Comparison of ENCODE assay signal across 1 cellular context in the genomic region with DNA sequence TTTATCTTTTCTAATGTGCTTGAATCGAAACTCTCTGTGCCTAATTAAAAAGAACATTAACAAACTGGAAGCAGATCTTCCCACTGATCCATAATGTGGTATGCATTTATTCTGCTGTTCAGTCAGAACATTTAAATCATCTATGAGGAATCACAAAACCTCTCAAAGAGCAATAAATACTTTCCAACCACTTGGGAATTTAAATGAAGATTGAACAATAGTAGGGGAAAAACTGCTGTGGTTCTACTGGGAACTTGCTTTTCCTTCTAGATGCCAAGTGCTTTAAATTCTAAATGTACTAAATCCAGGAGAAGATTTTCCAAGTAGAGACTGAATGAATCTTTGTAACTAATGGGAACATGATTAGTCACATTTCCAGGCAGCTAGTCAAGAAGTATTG.
TF ChIP-seq lines count a peak whose summit lies in the region.

No MANE protein-coding gene starts in this region.

TF ChIP-seq in H1, 55 proteins besides CTCF, POLR2A, EP300 and RAD21 (continued from another document):
- TF ChIP-seq, protein P1, sequence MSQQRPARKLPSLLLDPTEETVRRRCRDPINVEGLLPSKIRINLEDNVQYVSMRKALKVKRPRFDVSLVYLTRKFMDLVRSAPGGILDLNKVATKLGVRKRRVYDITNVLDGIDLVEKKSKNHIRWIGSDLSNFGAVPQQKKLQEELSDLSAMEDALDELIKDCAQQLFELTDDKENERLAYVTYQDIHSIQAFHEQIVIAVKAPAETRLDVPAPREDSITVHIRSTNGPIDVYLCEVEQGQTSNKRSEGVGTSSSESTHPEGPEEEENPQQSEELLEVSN (IDR thresholded peaks at IDR 0.05), result no peak
- no peak for TF ChIP-seq GABPA (IDR thresholded peaks at IDR 0.05; ENCODE audit: borderline replicate concordance, insufficient read depth, low read length)
- no peak for TF ChIP-seq KDM4A (IDR thresholded peaks at IDR 0.05; ENCODE audit: low read depth, low read length, severe bottlenecking)
- TF ChIP-seq SAP30 (IDR thresholded peaks at IDR 0.05; ENCODE audit: insufficient read depth, insufficient replicate concordance, low read length), result no peak
- no peak for TF ChIP-seq POU5F1 (IDR thresholded peaks at IDR 0.05; ENCODE audit: low read depth, low read length)
- TF ChIP-seq, protein P2, sequence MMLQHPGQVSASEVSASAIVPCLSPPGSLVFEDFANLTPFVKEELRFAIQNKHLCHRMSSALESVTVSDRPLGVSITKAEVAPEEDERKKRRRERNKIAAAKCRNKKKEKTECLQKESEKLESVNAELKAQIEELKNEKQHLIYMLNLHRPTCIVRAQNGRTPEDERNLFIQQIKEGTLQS (IDR thresholded peaks at IDR 0.05; ENCODE audit: insufficient read depth, low read depth, low read length), result no peak
- TF ChIP-seq RFX5 (IDR thresholded peaks at IDR 0.05; ENCODE audit: borderline replicate concordance, low read depth, low read length), result no peak
- TF ChIP-seq YY1 (IDR thresholded peaks at IDR 0.05; ENCODE audit: low read depth, low read length), result no peak
- no peak for TF ChIP-seq SIN3A (conservative IDR thresholded peaks at IDR 0.05 in 1 of 2, IDR thresholded peaks at IDR 0.05 in 1 of 2; ENCODE audit: low read depth in 1 of 2, low read length in 2 of 2)
- TF ChIP-seq TAF7 (optimal IDR thresholded peaks at IDR 0.05; ENCODE audit: borderline replicate concordance, low read depth, low read length), result no peak
